Comparison of ENCODE assay signal across 9 cellular contexts in the genomic region with DNA sequence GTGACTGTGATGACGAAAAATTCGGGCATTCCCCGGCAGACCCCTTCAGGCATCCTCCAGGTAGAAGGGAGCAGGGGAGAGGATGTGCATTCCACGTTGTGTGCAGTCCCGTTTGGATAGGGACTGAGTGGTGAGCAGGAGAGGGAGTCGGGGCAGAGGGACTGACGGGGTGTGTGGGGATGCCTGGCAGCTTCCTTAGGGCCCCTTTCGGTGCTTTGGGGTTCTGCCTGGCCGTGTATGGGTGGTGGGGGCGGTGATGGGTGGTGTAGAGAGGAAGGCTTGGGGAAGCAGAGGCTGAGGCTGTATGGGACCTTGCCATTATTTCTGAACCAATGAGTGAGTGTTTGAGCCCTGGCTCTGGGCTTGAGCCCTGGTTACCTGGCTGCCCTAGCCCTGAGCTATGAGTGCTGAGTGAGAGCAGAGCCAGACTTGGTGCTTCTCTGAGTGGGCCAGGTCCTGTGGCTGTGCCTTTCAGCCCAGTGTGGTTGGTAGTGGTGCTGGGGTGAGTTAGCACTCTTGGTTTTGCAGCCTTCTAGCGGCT. TPM values are rescaled to one million over a fixed set of nuclear protein-coding genes. Genes with fewer than 3 reads are reported as not detected.
DNase-seq lines count a peak whose midpoint lies in the region; ATAC-seq and TF ChIP-seq lines count a peak whose summit lies in the region.
"Had no signal": no experiment of that assay in that cellular context is flagged by ENCODE, and none has a peak within 500 bp of the region (broad histone marks: within the 10 kb centered on the region; RNA-seq: fewer than 3 reads in every experiment).

No MANE protein-coding gene starts in this region.

- H3K27me3 ChIP-seq in right atrium auricular region (no peaks in the 10 kb centered on the region), gastroesophageal sphincter (no peaks in the 10 kb centered on the region)

- H3K9me3 ChIP-seq in right atrium auricular region, result no peaks in the 10 kb centered on the region
- H3K9me3 ChIP-seq in gastroesophageal sphincter, result no peaks in the 10 kb centered on the region

- H3K36me3 ChIP-seq in right atrium auricular region (peaks cover 32% of the 10 kb centered on the region), gastroesophageal sphincter (peaks cover 0 to 30% of the 10 kb centered on the region in 2 donors)

- no peak for TF ChIP-seq EP300 in gastroesophageal sphincter (IDR thresholded peaks at IDR 0.05)

- intact Hi-C loops in left ventricle myocardium superior (cut with micrococcal nuclease), result no loop called here

- WGBS in gastroesophageal sphincter (ENCODE audit: low coverage in 1 of 2), 2 donors, result 0 to 22% methylated on average over 5 to 6 of the region's 11 CpGs

- no peak for TF ChIP-seq POLR2A in gastroesophageal sphincter (IDR thresholded peaks at IDR 0.05)

- H3K27ac ChIP-seq in right atrium auricular region, result peak overlapping the region; percentile 98 to 100
- peak overlapping the region in 3 of 4 donors; percentile 92 to 99 (median 95) for H3K27ac ChIP-seq in gastroesophageal sphincter
- H3K27ac ChIP-seq in skin epidermis, result peak overlapping the region in 20 of 21 experiments; percentile 78 to 97 (median 92)

- DNase-seq in right atrium auricular region (ENCODE audit: low spot score) (peak; percentile 56), left ventricle myocardium superior (no peak), SHP77 treated with DMSO at 0.1 percent for 48 hours (lab: John Stamatoyannopoulos, UW) (no peak)
- DNase-seq in activated CD4-positive, alpha-beta T cell treated with anti-CD3 and anti-CD28 coated beads, Interleukin-2, amount 50 U/mL, for 48 hours, result peak; percentile 38 to 53

- ATAC-seq in left ventricle myocardium superior (no peak), gastroesophageal sphincter (no peak), GM18909 (IDR thresholded peaks at IDR 0.05; ENCODE audit: poor library complexity, unreplicated experiment) (no peak), GM19351 (IDR thresholded peaks at IDR 0.05; ENCODE audit: unreplicated experiment) (no peak)

- TF ChIP-seq CTCF in right atrium auricular region (IDR thresholded peaks at IDR 0.05), result no peak
- TF ChIP-seq CTCF in gastroesophageal sphincter (IDR thresholded peaks at IDR 0.05), result no peak

- H3K4me3 ChIP-seq in right atrium auricular region (peak overlapping the region; percentile 82 to 88), gastroesophageal sphincter (peak overlapping the region; percentile 88 to 95), skin epidermis (peak overlapping the region; percentile 63 to 89 (median 81))

- peaks cover 0 to 33% of the 10 kb centered on the region in 2 donors for H3K4me1 ChIP-seq in right atrium auricular region
- H3K4me1 ChIP-seq in gastroesophageal sphincter, result peaks cover 0 to 52% (median 19%) of the 10 kb centered on the region in 3 donors

RNA-seq across cellular contexts. Expression of a gene that starts 0.9 kb away (rescaled TPM):
- total RNA-seq in right atrium auricular region, result 10 to 100 TPM; 68.8 to 84.5 TPM
- total RNA-seq in left ventricle myocardium superior, result 136 TPM
- total RNA-seq in gastroesophageal sphincter, result 100 to 1,000 TPM in 2 of 4 donors, 10 to 100 TPM in 2; 65.8 to 134 (median 92.4) TPM

RNA-seq across cellular contexts. Expression of a gene that starts 8.9 kb away (rescaled TPM):
- 10 to 100 TPM; 10.8 to 32.5 TPM for total RNA-seq in right atrium auricular region
- 21.9 TPM for total RNA-seq in left ventricle myocardium superior
- 10 to 100 TPM in 3 of 4 donors, 1 to 10 TPM in 1; 7.3 to 70.3 (median 33.9) TPM for total RNA-seq in gastroesophageal sphincter
- total RNA-seq: dermis microvascular lymphatic vessel endothelial cell had no signal

RNA-seq across cellular contexts. Expression of a gene that starts 18.5 kb away (rescaled TPM):
- total RNA-seq in right atrium auricular region (not detected), left ventricle myocardium superior (not detected), gastroesophageal sphincter (1 to 10 TPM in 1 of 4 donors, under 1 TPM in 2, not detected in 1; 0.37 to 3.2 (median 0.89) TPM)
- total RNA-seq: dermis microvascular lymphatic vessel endothelial cell had no signal

RNA-seq across cellular contexts. Expression of a gene that starts 33.5 kb away (rescaled TPM):
- total RNA-seq in right atrium auricular region (not detected), left ventricle myocardium superior (0.50 TPM), gastroesophageal sphincter (10 to 100 TPM in 1 of 4 donors, under 1 TPM in 1, not detected in 2; 0.81 to 23.7 TPM)
- total RNA-seq: dermis microvascular lymphatic vessel endothelial cell had no signal

Comparison
In these comparisons a context has a peak if more than half of its experiments do, and no peak if none do; other contexts are left out.
1. DNase-seq: peak in right atrium auricular region (single experiment) and activated CD4-positive, alpha-beta T cell treated with anti-CD3 and anti-CD28 coated beads, Interleukin-2, amount 50 U/mL, for 48 hours (2 of 2); none in left ventricle myocardium superior (single experiment) and SHP77 treated with DMSO at 0.1 percent for 48 hours (single experiment).
2. Peak in every context shown above with its lines, with median percentiles within 50 percentile points of each other: H3K27ac ChIP-seq and H3K4me3 ChIP-seq.